1 cellular context compared by ENCODE assay signal in the genomic region with DNA sequence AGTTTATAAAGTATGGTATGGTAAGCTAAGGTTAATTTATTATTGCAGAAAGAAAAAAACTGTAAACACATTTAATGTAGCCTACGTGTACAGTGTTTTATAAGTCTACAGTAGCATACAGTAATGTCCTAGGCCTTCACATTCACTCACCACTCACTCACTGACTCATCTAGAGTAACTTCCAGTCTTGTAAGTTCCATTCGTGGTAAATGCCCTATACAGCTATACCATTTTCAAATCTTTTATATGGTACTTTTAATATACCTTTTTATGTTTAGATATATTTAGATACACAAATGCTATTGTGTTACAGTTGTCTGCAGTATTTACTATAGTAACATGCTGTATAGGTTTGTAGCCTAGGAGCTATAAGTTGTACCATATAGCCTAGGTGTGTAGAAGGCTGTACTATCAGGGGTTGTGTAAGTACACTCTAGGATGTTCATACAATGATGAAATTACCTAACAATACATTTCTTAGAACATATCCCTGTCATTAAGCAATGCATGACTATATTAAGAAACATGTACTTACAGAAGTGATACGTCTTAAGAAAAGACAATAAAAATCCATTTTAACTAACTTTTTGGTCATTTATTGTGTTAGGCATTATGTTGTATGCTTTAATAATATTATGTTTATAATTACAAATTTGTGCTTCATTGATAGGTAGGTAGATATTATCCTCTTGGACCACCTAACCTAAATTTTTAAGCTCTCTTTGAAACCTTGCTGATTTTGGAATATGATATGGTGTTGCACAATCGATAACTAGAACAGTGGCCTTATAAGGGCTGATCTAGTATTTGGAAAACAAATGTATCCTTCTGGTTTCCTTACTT.
TF ChIP-seq lines count a peak whose summit lies in the region.

No MANE protein-coding gene starts in this region.

TF ChIP-seq in IMR-90, 13 proteins besides CTCF, POLR2A, EP300 and RAD21:
- 0 out of 2 replicates have a peak, but pooled peaks have one; percentile 41 for TF ChIP-seq FOS (IDR thresholded peaks at IDR 0.05; ENCODE audit: low read depth, low read length)
- TF ChIP-seq MAFK (IDR thresholded peaks at IDR 0.05; ENCODE audit: low read depth, low read length) = no peak
- peak; percentile 90 for TF ChIP-seq CEBPB (IDR thresholded peaks at IDR 0.05; ENCODE audit: low read depth, low read length)
